ENCODE assay signal across 16 cellular contexts in the genomic region with DNA sequence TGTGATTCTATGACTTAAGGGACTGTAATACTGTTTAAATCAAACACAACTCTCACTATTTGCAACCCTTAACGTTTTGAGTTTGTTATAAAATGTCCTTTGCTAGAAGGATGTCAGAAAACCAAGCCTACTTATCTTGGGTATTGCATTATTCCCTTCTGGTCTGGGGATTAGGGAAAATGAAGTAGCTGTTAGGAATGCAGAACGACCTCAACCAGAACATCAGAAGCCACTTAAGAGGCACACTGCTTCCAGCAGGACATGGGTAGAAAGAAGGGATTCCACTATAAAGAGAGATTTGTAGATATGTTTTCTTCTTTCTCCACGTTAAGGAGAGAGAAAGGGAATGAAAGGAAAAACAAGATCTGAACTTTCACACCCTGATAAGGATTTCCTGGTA.
DNase-seq lines count a peak whose midpoint lies in the region; ATAC-seq, FAIRE-seq and TF ChIP-seq lines count a peak whose summit lies in the region.
"Had no signal": no experiment of that assay in that cellular context is flagged by ENCODE, and none has a peak within 500 bp of the region (broad histone marks: within the 10 kb centered on the region; RNA-seq: fewer than 3 reads in every experiment).

No MANE protein-coding gene starts in this region.

- H2AK5ac ChIP-seq in IMR-90 (ENCODE audit: low read depth, low read length): no peak overlapping the region

- H2BK5ac ChIP-seq in IMR-90 (ENCODE audit: low read depth, low read length, poor library complexity, severe bottlenecking): no peak overlapping the region

- H2BK20ac ChIP-seq in IMR-90 (ENCODE audit: low read depth, low read length): no peak overlapping the region

- H3K4me2 ChIP-seq in IMR-90 (ENCODE audit: low read depth, low read length): no peak overlapping the region
- H3K4me2 ChIP-seq: KMS-11 had no signal

- H4K8ac ChIP-seq in IMR-90 (ENCODE audit: low read depth in 2 of 2, low read length in 2 of 2): no peak overlapping the region

- ATAC-seq in IMR-90 (ENCODE audit: low read depth): no peak

- H3K56ac ChIP-seq in IMR-90 (ENCODE audit: extremely low read depth, insufficient read depth, low read length): no peak overlapping the region

- no peak for TF ChIP-seq RAD21 in IMR-90 (IDR thresholded peaks at IDR 0.05; ENCODE audit: low read length)

- H2BK120ac ChIP-seq in IMR-90 (ENCODE audit: low read depth, low read length): no peak overlapping the region

- no peak overlapping the region for H2BK15ac ChIP-seq in IMR-90 (ENCODE audit: low read depth, low read length)

- no peak overlapping the region for H3K18ac ChIP-seq in IMR-90 (ENCODE audit: low read depth, low read length)

- H4K20me1 ChIP-seq in IMR-90 (ENCODE audit: insufficient read depth, low read length): no peaks in the 10 kb centered on the region

- H3K4ac ChIP-seq in IMR-90 (ENCODE audit: low read depth, low read length): no peak overlapping the region

- intact Hi-C loops in IMR-90 (cut with micrococcal nuclease): no loop called here
- intact Hi-C loops in thyroid gland (cut with DNase I): no loop called here

- no peak overlapping the region for H3K4me3 ChIP-seq in IMR-90 (ENCODE audit: insufficient read depth, low read depth, low read length)
- H3K4me3 ChIP-seq in thyroid gland (replicated peaks in 1 of 3): no peak overlapping the region
- H3K4me3 ChIP-seq: pancreas had no signal

- WGBS in IMR-90 (ENCODE audit: extremely low coverage in 2 of 2, insufficient read length in 1 of 2), 2 experiments: no CpG with 5 or more reads among the region's 3 CpGs
- 10 to 17% methylated on average over 3 of the region's 3 CpGs for WGBS in thyroid gland, 2 donors

- no peaks in the 10 kb centered on the region for H3K9me1 ChIP-seq in IMR-90 (ENCODE audit: insufficient read depth, low read length)

- no peak overlapping the region for H3K9ac ChIP-seq in IMR-90 (ENCODE audit: low read depth, low read length)
- H3K9ac ChIP-seq: KMS-11 had no signal

- no peaks in the 10 kb centered on the region for H3K36me3 ChIP-seq in IMR-90 (ENCODE audit: control insufficient read depth, insufficient read depth, low read length)
- H3K36me3 ChIP-seq in thyroid gland: no peaks in the 10 kb centered on the region
- H3K36me3 ChIP-seq: pancreas had no signal

- H3K9me3 ChIP-seq in IMR-90 (ENCODE audit: control insufficient read depth, insufficient read depth, low read length): no peaks in the 10 kb centered on the region
- H3K9me3 ChIP-seq in thyroid gland: no peaks in the 10 kb centered on the region
- H3K9me3 ChIP-seq: pancreas had no signal

- H3K79me1 ChIP-seq in IMR-90 (ENCODE audit: low read depth in 1 of 2, low read length in 2 of 2): no peaks in the 10 kb centered on the region

- CTCF ChIA-PET in IMR-90 (lab: Yijun Ruan, JAX): no interaction called here

- H3K27me3 ChIP-seq in IMR-90 (ENCODE audit: control insufficient read depth, insufficient read depth, low read length) (peaks cover 5% of the 10 kb centered on the region; the same call in 1 of the 2 replicates), thyroid gland (no peaks in the 10 kb centered on the region)
- H3K27me3 ChIP-seq: pancreas had no signal

- dilution Hi-C loops in IMR-90 (cut with HindIII; ENCODE audit: low sequenced_read_pairs, unreplicated experiment): no loop called here

- no peak overlapping the region for H4K91ac ChIP-seq in IMR-90 (ENCODE audit: insufficient read depth, low read depth, low read length)

- no peak overlapping the region for H3K27ac ChIP-seq in IMR-90 (ENCODE audit: insufficient read depth, low read length)
- H3K27ac ChIP-seq in thyroid gland: peak overlapping the region; percentile 41 to 72 (median 53)
- H3K27ac ChIP-seq: KMS-11 had no signal

- no peak overlapping the region for H2AFZ ChIP-seq in IMR-90 (replicated peaks; ENCODE audit: low read length, poor library complexity)

- no peaks in the 10 kb centered on the region for H3K4me1 ChIP-seq in IMR-90 (ENCODE audit: control insufficient read depth, insufficient read depth, low read length)
- H3K4me1 ChIP-seq in thyroid gland: peaks cover 29 to 36% of the 10 kb centered on the region in 2 donors

- FAIRE-seq in colon (lab: Jason Lieb, UNC): peak; percentile 61
- FAIRE-seq: keratinocyte, pancreas had no signal

- no peak overlapping the region for H4K5ac ChIP-seq in IMR-90 (ENCODE audit: low read depth, low read length)

- H3K14ac ChIP-seq in IMR-90 (replicated peaks; ENCODE audit: low read depth, low read length): no peak overlapping the region

- TF ChIP-seq CTCF in IMR-90 (conservative IDR thresholded peaks at IDR 0.05; ENCODE audit: low read depth, low read length): no peak
- TF ChIP-seq CTCF in thyroid gland (IDR thresholded peaks at IDR 0.05): no peak

- no peak for TF ChIP-seq POLR2A in IMR-90 (IDR thresholded peaks at IDR 0.05; ENCODE audit: low read depth, low read length)
- peak in 1 of 2 donors; percentile 13 for TF ChIP-seq POLR2A in thyroid gland (IDR thresholded peaks at IDR 0.05)

- BruUV-seq in IMR-90 (replicated peaks; lab: Mats Ljungman, UMichigan): no TSS peak

- POLR2A ChIA-PET in IMR-90 (lab: Charles Lee; ENCODE audit: unreplicated experiment): no interaction called here

- in situ Hi-C loops in IMR-90 (cut with MboI; ENCODE audit: low sequenced_read_pairs): no loop called here

- DNase-seq in IMR-90: peak; percentile 28
- peak; percentile 71 for DNase-seq in islet precursor cell
- DNase-seq in thyroid gland: peak in 1 of 2 donors; percentile 39
- DNase-seq in T-helper 1 cell: no peak
- DNase-seq in ureter (ENCODE audit: low spot score): no peak
- DNase-seq in ecto neural progenitor cell (ENCODE audit: low spot score): no peak
- no peak for DNase-seq in activated CD4-positive, alpha-beta T cell treated with anti-CD3 and anti-CD28 coated beads for 48 hours
- DNase-seq: activated CD4-positive, alpha-beta T cell treated with anti-CD3 and anti-CD28 coated beads for 1 hour; activated effector memory CD4-positive, alpha-beta T cell treated with Interleukin-2 at 50 U/mL for 16 hours; DND-41; effector memory CD4-positive, alpha-beta T cell; NCI-H2227 treated with DMSO at 0.1 percent for 48 hours; pancreas had no signal

- H2AK9ac ChIP-seq in IMR-90 (replicated peaks; ENCODE audit: low read depth, low read length, poor library complexity): no peak overlapping the region

- no peak overlapping the region for H3K23ac ChIP-seq in IMR-90 (ENCODE audit: low read depth, low read length)

TF ChIP-seq in IMR-90, 13 proteins besides CTCF, POLR2A, EP300 and RAD21:
- TF ChIP-seq SMC3 (IDR thresholded peaks at IDR 0.05; ENCODE audit: low read depth, low read length): no peak
- TF ChIP-seq MAFK (IDR thresholded peaks at IDR 0.05; ENCODE audit: low read depth, low read length): no peak
- TF ChIP-seq, protein P1, sequence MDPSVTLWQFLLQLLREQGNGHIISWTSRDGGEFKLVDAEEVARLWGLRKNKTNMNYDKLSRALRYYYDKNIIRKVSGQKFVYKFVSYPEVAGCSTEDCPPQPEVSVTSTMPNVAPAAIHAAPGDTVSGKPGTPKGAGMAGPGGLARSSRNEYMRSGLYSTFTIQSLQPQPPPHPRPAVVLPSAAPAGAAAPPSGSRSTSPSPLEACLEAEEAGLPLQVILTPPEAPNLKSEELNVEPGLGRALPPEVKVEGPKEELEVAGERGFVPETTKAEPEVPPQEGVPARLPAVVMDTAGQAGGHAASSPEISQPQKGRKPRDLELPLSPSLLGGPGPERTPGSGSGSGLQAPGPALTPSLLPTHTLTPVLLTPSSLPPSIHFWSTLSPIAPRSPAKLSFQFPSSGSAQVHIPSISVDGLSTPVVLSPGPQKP (IDR thresholded peaks at IDR 0.05; ENCODE audit: borderline replicate concordance, low read depth, low read length): no peak
- TF ChIP-seq FOS (IDR thresholded peaks at IDR 0.05; ENCODE audit: low read depth, low read length): no peak
- TF ChIP-seq, protein P2, sequence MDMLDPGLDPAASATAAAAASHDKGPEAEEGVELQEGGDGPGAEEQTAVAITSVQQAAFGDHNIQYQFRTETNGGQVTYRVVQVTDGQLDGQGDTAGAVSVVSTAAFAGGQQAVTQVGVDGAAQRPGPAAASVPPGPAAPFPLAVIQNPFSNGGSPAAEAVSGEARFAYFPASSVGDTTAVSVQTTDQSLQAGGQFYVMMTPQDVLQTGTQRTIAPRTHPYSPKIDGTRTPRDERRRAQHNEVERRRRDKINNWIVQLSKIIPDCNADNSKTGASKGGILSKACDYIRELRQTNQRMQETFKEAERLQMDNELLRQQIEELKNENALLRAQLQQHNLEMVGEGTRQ (IDR thresholded peaks at IDR 0.05; ENCODE audit: low read depth, low read length): no peak
- no peak for TF ChIP-seq NFE2L2 (IDR thresholded peaks at IDR 0.05; ENCODE audit: low read depth, low read length)
- no peak for TF ChIP-seq MAZ (IDR thresholded peaks at IDR 0.05; ENCODE audit: borderline replicate concordance, low read depth, low read length)
- TF ChIP-seq RCOR1 (IDR thresholded peaks at IDR 0.05; ENCODE audit: insufficient replicate concordance, low read length): no peak
- no peak for TF ChIP-seq CEBPB (IDR thresholded peaks at IDR 0.05; ENCODE audit: low read depth, low read length)
- no peak for TF ChIP-seq CHD1 (IDR thresholded peaks at IDR 0.05; ENCODE audit: low read depth, low read length)
- TF ChIP-seq MXI1 (IDR thresholded peaks at IDR 0.05; ENCODE audit: borderline replicate concordance, low read depth, low read length): no peak
- no peak for TF ChIP-seq RFX5 (IDR thresholded peaks at IDR 0.05; ENCODE audit: low read depth, low read length)
- no peak for TF ChIP-seq BHLHE40 (IDR thresholded peaks at IDR 0.05; ENCODE audit: low read depth, low read length)

Comparison
In these comparisons a context has a peak if more than half of its experiments do, and no peak if none do; other contexts are left out.
1. DNase-seq: peak in IMR-90 (single experiment) and islet precursor cell (single experiment); none in T-helper 1 cell (0 of 5), ureter (single experiment), ecto neural progenitor cell (single experiment) and activated CD4-positive, alpha-beta T cell treated with anti-CD3 and anti-CD28 coated beads for 48 hours (single experiment).